Comparison of ENCODE assay signal across 2 cellular contexts in genomic region chr5:174430940-174431339, GRCh38.
TF ChIP-seq lines count a peak whose summit lies in the region.

No MANE protein-coding gene starts in this region.

TF ChIP-seq in HCT116, 20 proteins besides CTCF, POLR2A, EP300 and RAD21 (continued from another document):
- TF ChIP-seq CBX3 (IDR thresholded peaks at IDR 0.05; ENCODE audit: low read depth): no peak

TF ChIP-seq in WTC11, 78 proteins besides CTCF, POLR2A, EP300 and RAD21 (continued from another document):
- TF ChIP-seq PREB (CRISPR knock-in tag; IDR thresholded peaks at IDR 0.05; ENCODE audit: borderline replicate concordance) (no peak), ZNF263 (CRISPR knock-in tag; IDR thresholded peaks at IDR 0.05; ENCODE audit: low read depth) (no peak), ZNF416 (CRISPR knock-in tag; IDR thresholded peaks at IDR 0.05) (no peak), USF1 (CRISPR knock-in tag; IDR thresholded peaks at IDR 0.05) (no peak), KAT7 (CRISPR knock-in tag; IDR thresholded peaks at IDR 0.05; ENCODE audit: borderline replicate concordance) (no peak), ZNF138 (CRISPR knock-in tag; conservative IDR thresholded peaks at IDR 0.05) (no peak), ZNF423 (CRISPR knock-in tag; IDR thresholded peaks at IDR 0.05) (no peak)
